Comparison of ENCODE assay signal across 8 cellular contexts in the genomic region with DNA sequence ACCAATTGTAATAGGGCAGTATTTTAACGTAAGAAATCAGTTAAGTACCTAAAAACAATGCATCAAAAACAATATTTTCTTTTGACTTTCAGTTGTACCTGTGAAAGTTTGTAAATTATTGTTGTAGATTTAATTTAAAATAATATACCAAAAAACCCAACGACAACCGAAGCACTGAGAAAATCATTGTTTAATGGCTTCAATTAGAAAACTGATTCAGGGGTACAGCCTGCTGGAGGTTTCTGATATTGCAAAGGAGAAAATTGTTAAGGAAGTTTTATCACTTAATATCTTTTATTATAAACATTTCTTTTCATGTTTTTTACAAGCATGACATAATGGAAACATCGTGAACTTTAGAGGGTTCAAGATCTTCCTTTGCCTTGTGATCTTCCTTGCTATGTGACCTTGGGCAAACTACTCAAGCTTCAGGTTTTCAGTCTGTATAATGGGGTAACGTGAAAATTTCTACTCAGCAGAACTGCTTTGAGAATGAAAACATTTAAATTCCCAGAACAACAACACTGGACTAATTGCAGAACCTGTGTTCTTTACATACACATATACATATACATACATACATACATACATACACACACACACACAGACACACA.
DNase-seq lines count a peak whose midpoint lies in the region; ATAC-seq, FAIRE-seq and TF ChIP-seq lines count a peak whose summit lies in the region.

No MANE protein-coding gene starts in this region.

- DNase-seq in NCI-H2227 treated with DMSO at 0.1 percent for 48 hours (lab: John Stamatoyannopoulos, UW) = peak; percentile 62
- peak; percentile 74 for DNase-seq in endothelial cell of umbilical vein (ENCODE audit: low read depth, low spot score)
- no peak for DNase-seq in prostate gland (ENCODE audit: low spot score)
- no peak for DNase-seq in activated CD4-positive, CD25-positive, alpha-beta regulatory T cell (lab: John Stamatoyannopoulos, UW)
- DNase-seq in left colon = no peak
- DNase-seq in epidermal melanocyte (ENCODE audit: insufficient read length, low spot score) = no peak

- H3K4me1 ChIP-seq in endothelial cell of umbilical vein (ENCODE audit: control insufficient read depth, extremely low read depth, insufficient read depth, low read length) = peaks cover 2% of the 10 kb centered on the region
- H3K4me1 ChIP-seq in prostate gland (replicated peaks) = no peaks in the 10 kb centered on the region

- WGBS in prostate gland = 27% methylated on average over 5 of the region's 5 CpGs

- no TSS peak for BruUV-seq in endothelial cell of umbilical vein (replicated peaks; lab: Mats Ljungman, UMichigan)

- FAIRE-seq in G401.6 (lab: Jason Lieb, UNC) (peak; percentile 3), endothelial cell of umbilical vein (lab: Jason Lieb, UNC) (no peak)

- no peaks in the 10 kb centered on the region for H3K9me1 ChIP-seq in endothelial cell of umbilical vein (replicated peaks; ENCODE audit: control insufficient read depth, extremely low read depth, insufficient read depth, low read length)

- no peak overlapping the region for H3K4me3 ChIP-seq in endothelial cell of umbilical vein (replicated peaks in 1 of 3; ENCODE audit: insufficient read depth in 1 of 3, low read depth in 1 of 3, low read length in 3 of 3)
- H3K4me3 ChIP-seq in prostate gland = no peak overlapping the region

- POLR2A ChIA-PET in endothelial cell of umbilical vein (lab: Charles Lee) = no interaction called here

- no peak overlapping the region for H3K9ac ChIP-seq in endothelial cell of umbilical vein (replicated peaks; ENCODE audit: extremely low read depth, insufficient read depth, low read length)

- no peak overlapping the region for H3K4me2 ChIP-seq in endothelial cell of umbilical vein (ENCODE audit: insufficient read depth, low read length)

- dilution Hi-C loops in endothelial cell of umbilical vein (cut with MboI; ENCODE audit: extremely low pct_ligation_motif_present, low sequenced_read_pairs) = no loop called here

- no peaks in the 10 kb centered on the region for H4K20me1 ChIP-seq in endothelial cell of umbilical vein (replicated peaks; ENCODE audit: control insufficient read depth, extremely low read depth, insufficient read depth, low read length)

- H3K27ac ChIP-seq in endothelial cell of umbilical vein (ENCODE audit: insufficient read depth, low read depth, low read length) (no peak overlapping the region), prostate gland (no peak overlapping the region)

- TF ChIP-seq POLR2A in endothelial cell of umbilical vein (IDR thresholded peaks at IDR 0.05; ENCODE audit: low read depth, low read length) = no peak
- no peak for TF ChIP-seq POLR2A in prostate gland (IDR thresholded peaks at IDR 0.05)

- H3K36me3 ChIP-seq in endothelial cell of umbilical vein (ENCODE audit: control insufficient read depth in 2 of 2, extremely low read depth in 1 of 2, insufficient read depth in 2 of 2, low read length in 2 of 2) (no peaks in the 10 kb centered on the region), prostate gland (no peaks in the 10 kb centered on the region)

- H3K27me3 ChIP-seq in endothelial cell of umbilical vein (ENCODE audit: control insufficient read depth in 2 of 2, insufficient read depth in 2 of 2, low read length in 2 of 2) = peaks cover 0 to 3% of the 10 kb centered on the region in 2 experiments
- no peaks in the 10 kb centered on the region for H3K27me3 ChIP-seq in prostate gland (replicated peaks; ENCODE audit: insufficient read depth)

- peak; percentile 36 to 40 for TF ChIP-seq CTCF in endothelial cell of umbilical vein (IDR thresholded peaks at IDR 0.05; ENCODE audit: extremely low read depth in 1 of 2, insufficient read depth in 1 of 2, low read depth in 1 of 2, low read length in 2 of 2)
- TF ChIP-seq CTCF in prostate gland (IDR thresholded peaks at IDR 0.05) = peak; percentile 21 to 83 (median 67)

- peak overlapping the region; percentile 47 for H2AFZ ChIP-seq in endothelial cell of umbilical vein (ENCODE audit: low read depth, low read length)

- intact Hi-C loops in endothelial cell of umbilical vein (cut with micrococcal nuclease) (loop anchor here (1.0 to 5.0 kb wide), 7 partner anchors 13 to 715 kb away; partner anchors contain the start of gene NAB1), prostate gland (cut with DNase I) (loop anchor here (10.0 kb wide), 2 partner anchors 269 to 429 kb away; partner anchors contain the start of gene NEMP2), left colon (cut with DNase I, micrococcal nuclease) (no loop called here)

- H3K9me3 ChIP-seq in endothelial cell of umbilical vein (replicated peaks; ENCODE audit: control insufficient read depth, insufficient read depth, low read length) = no peaks in the 10 kb centered on the region
- H3K9me3 ChIP-seq in prostate gland = no peaks in the 10 kb centered on the region

- CTCF ChIA-PET in endothelial cell of umbilical vein (lab: Charles Lee) = interaction anchor here (1.0 to 5.2 kb wide), 8 partner anchors 11 to 475 kb away, joined by 3 to 51 read pairs (median 5); no protein-coding TSS in a partner anchor

- ATAC-seq in GM18861 (IDR thresholded peaks at IDR 0.05; ENCODE audit: unreplicated experiment) (no peak), left colon (no peak)

- H3K79me2 ChIP-seq in endothelial cell of umbilical vein (ENCODE audit: control insufficient read depth, insufficient read depth, low read length) = no peaks in the 10 kb centered on the region

TF ChIP-seq in endothelial cell of umbilical vein, 7 proteins besides CTCF, POLR2A, EP300 and RAD21:
- TF ChIP-seq EZH2 (IDR thresholded peaks at IDR 0.05; ENCODE audit: borderline replicate concordance, low read depth, low read length, severe bottlenecking) (no peak), MYC (IDR thresholded peaks at IDR 0.05; ENCODE audit: low read depth, low read length) (no peak), JUN (IDR thresholded peaks at IDR 0.05; ENCODE audit: borderline replicate concordance, insufficient read depth, insufficient read length, low read depth) (no peak), FOS (IDR thresholded peaks at IDR 0.05; ENCODE audit: borderline replicate concordance, insufficient read depth, low read length) (no peak), POLR2AphosphoS5 (IDR thresholded peaks at IDR 0.05; ENCODE audit: insufficient read depth, low read depth, low read length) (no peak), GATA2 (IDR thresholded peaks at IDR 0.05; ENCODE audit: insufficient read depth, insufficient read length, low read depth, low read length) (no peak)
- TF ChIP-seq, protein P1, sequence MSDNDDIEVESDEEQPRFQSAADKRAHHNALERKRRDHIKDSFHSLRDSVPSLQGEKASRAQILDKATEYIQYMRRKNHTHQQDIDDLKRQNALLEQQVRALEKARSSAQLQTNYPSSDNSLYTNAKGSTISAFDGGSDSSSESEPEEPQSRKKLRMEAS (IDR thresholded peaks at IDR 0.05; ENCODE audit: insufficient read depth, insufficient read length) = no peak

Comparison
In these comparisons a context has a peak if more than half of its experiments do, and no peak if none do; other contexts are left out.
1. DNase-seq: peak in NCI-H2227 treated with DMSO at 0.1 percent for 48 hours (single experiment) and endothelial cell of umbilical vein (single experiment); none in prostate gland (single experiment), activated CD4-positive, CD25-positive, alpha-beta regulatory T cell (0 of 4), left colon (0 of 2) and epidermal melanocyte (single experiment).
2. intact Hi-C loops: an anchor here in endothelial cell of umbilical vein (1.0 to 5.0 kb wide) and prostate gland (10.0 kb wide); none called in left colon.